ENCODE assay signal across 23 cellular contexts in genomic region chr2:22011048-22011447, GRCh38.
"Had no signal": no experiment of that assay in that cellular context is flagged by ENCODE, and none has a peak within 500 bp of the region (broad histone marks: within the 10 kb centered on the region; RNA-seq: fewer than 3 reads in every experiment).

No MANE protein-coding gene starts in this region.

- H3K36me3 ChIP-seq: colonic mucosa, esophagus squamous epithelium, gastrocnemius medialis, heart right ventricle, left lung, lower lobe of right lung had no signal

- H3K4me1 ChIP-seq: colonic mucosa, esophagus squamous epithelium, gastrocnemius medialis, heart right ventricle, left lung, lower lobe of right lung had no signal

- ATAC-seq: effector memory CD8-positive, alpha-beta T cell; esophagus mucosa; gastrocnemius medialis; heart right ventricle; left cardiac atrium; left lung; left ventricle myocardium superior; lower lobe of right lung; mucosa of descending colon had no signal

- H3K27me3 ChIP-seq: colonic mucosa, esophagus squamous epithelium, gastrocnemius medialis, heart right ventricle, left lung had no signal

- H3K4me3 ChIP-seq: colonic mucosa, esophagus squamous epithelium, gastrocnemius medialis, heart right ventricle, left lung, lower lobe of right lung, mucosa of descending colon had no signal

- H3K9me3 ChIP-seq: colonic mucosa, esophagus squamous epithelium, gastrocnemius medialis, heart right ventricle, lower lobe of right lung, mucosa of descending colon had no signal

- DNase-seq: colonic mucosa; cortex of kidney; effector CD8-positive, alpha-beta T cell; effector memory CD8-positive, alpha-beta T cell; endodermal cell; erythroblast; esophagus squamous epithelium; foreskin fibroblast; foreskin melanocyte; gastrocnemius medialis; glutamatergic neuron; head of caudate nucleus; heart right ventricle; hippocampal formation; left cardiac atrium; left lung; left ventricle myocardium superior; lower lobe of right lung; mesenchymal stem cell; mucosa of descending colon; naive B cell had no signal

- H3K27ac ChIP-seq: colonic mucosa, epithelial cell of prostate, esophagus squamous epithelium, gastrocnemius medialis, heart right ventricle, left lung, lower lobe of right lung had no signal
